In genomic region chr7:53768191-53768590, GRCh38 we compare ENCODE assay signal across 12 cellular contexts.
DNase-seq lines count a peak whose midpoint lies in the region; ATAC-seq lines count a peak whose summit lies in the region.
"Had no signal": no experiment of that assay in that cellular context is flagged by ENCODE, and none has a peak within 500 bp of the region (broad histone marks: within the 10 kb centered on the region; RNA-seq: fewer than 3 reads in every experiment).

No MANE protein-coding gene starts in this region.

- DNase-seq in Ammon's horn (ENCODE audit: low spot score) (peak; percentile 8), inferior parietal cortex (ENCODE audit: extremely low spot score) (peak; percentile 64), superior temporal gyrus (ENCODE audit: extremely low spot score) (peak; percentile 75)
- no peak for DNase-seq in activated T-helper 2 cell treated with anti-CD3 and anti-CD28 coated beads, Interferon-gamma antibody, Interleukin-2, Interleukin-4, amounts not matched to agents 10 μg/mL and 5 μg/mL and 100 μg/mL, durations not matched to agents 14 hours and 24 hours and 36 hours (ENCODE audit: low spot score)
- DNase-seq: BE2C; C1 segment of cervical spinal cord; Caco-2; CD4-positive, CD25-positive, alpha-beta regulatory T cell; H9 had no signal

- H3K4me3 Mint-ChIP-seq in activated T-helper 2 cell treated with anti-CD3 and anti-CD28 coated beads, Interferon-gamma antibody, Interleukin-2, Interleukin-4, amounts not matched to agents 10 μg/mL and 5 μg/mL and 100 μg/mL, durations not matched to agents 14 hours and 24 hours and 36 hours (ENCODE audit: low read depth) = no peak overlapping the region
- H3K4me3 Mint-ChIP-seq: CD4-positive, CD25-positive, alpha-beta regulatory T cell; H9 had no signal

- no peaks in the 10 kb centered on the region for H3K36me3 Mint-ChIP-seq in activated T-helper 2 cell treated with anti-CD3 and anti-CD28 coated beads, Interferon-gamma antibody, Interleukin-2, Interleukin-4, amounts not matched to agents 10 μg/mL and 5 μg/mL and 100 μg/mL, durations not matched to agents 14 hours and 24 hours and 36 hours (ENCODE audit: low read depth)

- peak overlapping the region; percentile 65 for H3K27ac ChIP-seq in angular gyrus (ENCODE audit: low read depth, low read length)
- H3K27ac ChIP-seq: HL-60 had no signal

- no peaks in the 10 kb centered on the region for H3K27me3 Mint-ChIP-seq in activated T-helper 2 cell treated with anti-CD3 and anti-CD28 coated beads, Interferon-gamma antibody, Interleukin-2, Interleukin-4, amounts not matched to agents 10 μg/mL and 5 μg/mL and 100 μg/mL, durations not matched to agents 14 hours and 24 hours and 36 hours (ENCODE audit: low read depth)
- H3K27me3 Mint-ChIP-seq: CD4-positive, CD25-positive, alpha-beta regulatory T cell had no signal

- H3K27ac Mint-ChIP-seq in activated T-helper 2 cell treated with anti-CD3 and anti-CD28 coated beads, Interferon-gamma antibody, Interleukin-2, Interleukin-4, amounts not matched to agents 10 μg/mL and 5 μg/mL and 100 μg/mL, durations not matched to agents 14 hours and 24 hours and 36 hours = no peak overlapping the region
- H3K27ac Mint-ChIP-seq: CD4-positive, CD25-positive, alpha-beta regulatory T cell; H9 had no signal

- H3K4me1 Mint-ChIP-seq in activated T-helper 2 cell treated with anti-CD3 and anti-CD28 coated beads, Interferon-gamma antibody, Interleukin-2, Interleukin-4, amounts not matched to agents 10 μg/mL and 5 μg/mL and 100 μg/mL, durations not matched to agents 14 hours and 24 hours and 36 hours (ENCODE audit: low read depth) = no peaks in the 10 kb centered on the region
- H3K4me1 Mint-ChIP-seq: CD4-positive, CD25-positive, alpha-beta regulatory T cell; H9 had no signal

- ATAC-seq in HG03442 (IDR thresholded peaks at IDR 0.05; ENCODE audit: unreplicated experiment) = no peak

- intact Hi-C loops in activated T-helper 2 cell treated with anti-CD3 and anti-CD28 coated beads, Interferon-gamma antibody, Interleukin-2, Interleukin-4, amounts not matched to agents 10 μg/mL and 5 μg/mL and 100 μg/mL, durations not matched to agents 14 hours and 24 hours and 36 hours (cut with micrococcal nuclease) = no loop called here

- peaks cover 75% of the 10 kb centered on the region for H3K9me3 Mint-ChIP-seq in activated T-helper 2 cell treated with anti-CD3 and anti-CD28 coated beads, Interferon-gamma antibody, Interleukin-2, Interleukin-4, amounts not matched to agents 10 μg/mL and 5 μg/mL and 100 μg/mL, durations not matched to agents 14 hours and 24 hours and 36 hours
